25 cellular contexts compared by ENCODE assay signal in the genomic region with DNA sequence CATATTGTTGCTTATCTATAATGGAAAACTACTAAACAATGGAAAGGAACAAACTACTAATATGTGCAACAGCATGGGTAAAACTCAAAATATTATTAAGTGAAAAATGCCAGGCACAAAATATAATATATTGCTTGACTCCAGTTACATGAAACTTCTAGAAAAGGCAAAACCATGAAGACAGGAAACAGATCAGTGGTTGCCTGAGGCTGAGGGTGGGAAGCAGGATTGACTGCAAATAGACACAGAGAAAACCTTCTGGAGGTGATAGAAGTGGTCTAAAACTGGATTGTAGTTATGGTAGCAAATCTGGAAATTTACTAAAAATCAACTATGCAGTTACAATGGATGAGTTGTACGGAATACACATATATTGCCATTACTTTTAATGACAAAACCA. TPM values are rescaled to one million over a fixed set of nuclear protein-coding genes. Genes with fewer than 3 reads are reported as not detected.
"Had no signal": no experiment of that assay in that cellular context is flagged by ENCODE, and none has a peak within 500 bp of the region (broad histone marks: within the 10 kb centered on the region; RNA-seq: fewer than 3 reads in every experiment).

No MANE protein-coding gene starts in this region.

- H3K4me3 ChIP-seq: dorsolateral prefrontal cortex, gastroesophageal sphincter, heart left ventricle, hepatocyte, left lung, ovary, psoas muscle, sigmoid colon, spleen, testis, tibial artery, upper lobe of left lung had no signal

- H3K36me3 Mint-ChIP-seq: naive thymus-derived CD8-positive, alpha-beta T cell; stimulated activated memory B cell treated with anti-CD40 and anti-IgM and Interleukin-4, amounts not matched to agents 10 μg/mL and 1 μg/mL and 100 μg/mL, for 72 hours had no signal

- H3K27ac Mint-ChIP-seq: naive thymus-derived CD8-positive, alpha-beta T cell; stimulated activated memory B cell treated with anti-CD40 and anti-IgM and Interleukin-4, amounts not matched to agents 10 μg/mL and 1 μg/mL and 100 μg/mL, for 72 hours had no signal

- H3K4me2 ChIP-seq: hepatocyte had no signal

- H3K27me3 ChIP-seq: dorsolateral prefrontal cortex, foreskin keratinocyte, gastroesophageal sphincter, hepatocyte, left lung, ovary, sigmoid colon, spleen, testis, tibial artery, upper lobe of left lung had no signal

- H2AFZ ChIP-seq: hepatocyte had no signal

- H3K27ac ChIP-seq: dorsolateral prefrontal cortex, foreskin keratinocyte, gastroesophageal sphincter, heart left ventricle, left lung, ovary, psoas muscle, testis, tibial artery had no signal

- H3K9me3 Mint-ChIP-seq: naive thymus-derived CD8-positive, alpha-beta T cell; stimulated activated memory B cell treated with anti-CD40 and anti-IgM and Interleukin-4, amounts not matched to agents 10 μg/mL and 1 μg/mL and 100 μg/mL, for 72 hours had no signal

- DNase-seq: dorsolateral prefrontal cortex; effector CD4-positive, alpha-beta T cell; foreskin keratinocyte; heart left ventricle; left cardiac atrium; left lung; naive thymus-derived CD8-positive, alpha-beta T cell; occipital lobe; ovary; posterior cingulate gyrus; psoas muscle; right cardiac atrium; sigmoid colon; spleen; stimulated activated CD4-positive, alpha-beta T cell treated with anti-CD3 and anti-CD28 coated beads, Interleukin-4, amount 100 ng/mL, for 4 hours; stimulated activated naive CD8-positive, alpha-beta T cell treated with anti-CD3 and anti-CD28 coated beads, Interleukin-15, Interleukin-2, amounts not matched to agents 100 U/mL and 50 U/mL, for 24 hours; substantia nigra; testis; tibial artery; upper lobe of left lung had no signal

- H3K9me3 ChIP-seq: gastroesophageal sphincter, heart left ventricle, left lung, ovary, psoas muscle, sigmoid colon, spleen, testis, tibial artery, upper lobe of left lung had no signal

- ATAC-seq: esophagus mucosa; foreskin keratinocyte; gastroesophageal sphincter; heart left ventricle; left cardiac atrium; left lung; naive thymus-derived CD8-positive, alpha-beta T cell; psoas muscle; right cardiac atrium; stimulated activated memory B cell treated with anti-CD40 and anti-IgM and Interleukin-4, amounts not matched to agents 10 μg/mL and 1 μg/mL and 100 μg/mL, for 72 hours; stimulated activated naive CD8-positive, alpha-beta T cell treated with anti-CD3 and anti-CD28 coated beads, Interleukin-15, Interleukin-2, amounts not matched to agents 100 U/mL and 50 U/mL, for 24 hours had no signal

- H3K4me3 Mint-ChIP-seq: naive thymus-derived CD8-positive, alpha-beta T cell; stimulated activated memory B cell treated with anti-CD40 and anti-IgM and Interleukin-4, amounts not matched to agents 10 μg/mL and 1 μg/mL and 100 μg/mL, for 72 hours had no signal

- H3K36me3 ChIP-seq: gastroesophageal sphincter, heart left ventricle, left lung, ovary, sigmoid colon, spleen, tibial artery, upper lobe of left lung had no signal

- H3K27me3 Mint-ChIP-seq: stimulated activated memory B cell treated with anti-CD40 and anti-IgM and Interleukin-4, amounts not matched to agents 10 μg/mL and 1 μg/mL and 100 μg/mL, for 72 hours had no signal

RNA-seq across cellular contexts. Expression of a gene that starts 29.5 kb away (rescaled TPM):
- total RNA-seq: naive thymus-derived CD8-positive, alpha-beta T cell had no signal
- polyA plus RNA-seq: naive thymus-derived CD8-positive, alpha-beta T cell; neural cell had no signal
